ENCODE assay signal across 9 cellular contexts in genomic region chr2:162126145-162126926, GRCh38. TPM values are rescaled to one million over a fixed set of nuclear protein-coding genes. Genes with fewer than 3 reads are reported as not detected.
A peak's percentile ranks its signal among the peaks of the same experiment; 100 is the strongest.
DNase-seq lines count a peak whose midpoint lies in the region; ATAC-seq, FAIRE-seq and TF ChIP-seq lines count a peak whose summit lies in the region.
"Had no signal": no experiment of that assay in that cellular context is flagged by ENCODE, and none has a peak within 500 bp of the region (broad histone marks: within the 10 kb centered on the region; RNA-seq: fewer than 3 reads in every experiment).

No MANE protein-coding gene starts in this region.

- H2BK120ac ChIP-seq in mesendoderm (ENCODE audit: low read depth, low read length): no peak overlapping the region

- H3K27me3 ChIP-seq in endothelial cell of umbilical vein (ENCODE audit: control insufficient read depth in 2 of 2, insufficient read depth in 2 of 2, low read length in 2 of 2) (peaks cover 0 to 9% of the 10 kb centered on the region in 2 experiments), neural progenitor cell (no peaks in the 10 kb centered on the region), mesendoderm (ENCODE audit: insufficient read depth, low read length, poor library complexity) (no peaks in the 10 kb centered on the region)

- CTCF ChIA-PET in endothelial cell of umbilical vein (lab: Charles Lee): interaction anchor here (0.7 to 3.9 kb wide), 15 partner anchors 12 to 540 kb away, joined by 3 to 70 read pairs (median 5); no protein-coding TSS in a partner anchor

- H3K23ac ChIP-seq in mesendoderm (ENCODE audit: low read length): no peak overlapping the region

- H3K4me3 ChIP-seq in endothelial cell of umbilical vein (replicated peaks in 1 of 3; ENCODE audit: insufficient read depth in 1 of 3, low read depth in 1 of 3, low read length in 3 of 3) (no peak overlapping the region), neural progenitor cell (no peak overlapping the region), mesendoderm (ENCODE audit: low read length) (no peak overlapping the region)

- H3K4me2 ChIP-seq in endothelial cell of umbilical vein (ENCODE audit: insufficient read depth, low read length) (no peak overlapping the region), neural progenitor cell (no peak overlapping the region), mesendoderm (ENCODE audit: low read length) (no peak overlapping the region)

- no peak overlapping the region for H2AK5ac ChIP-seq in mesendoderm (ENCODE audit: low read length)

- H3K9me3 ChIP-seq in endothelial cell of umbilical vein (replicated peaks; ENCODE audit: control insufficient read depth, insufficient read depth, low read length) (no peaks in the 10 kb centered on the region), neural progenitor cell (ENCODE audit: low read depth) (no peaks in the 10 kb centered on the region)

- no peak for TF ChIP-seq POLR2A in endothelial cell of umbilical vein (IDR thresholded peaks at IDR 0.05; ENCODE audit: low read depth, low read length)

- in situ Hi-C loops in GM13977 (cut with MboI; ENCODE audit: low pct_unique_long_range_greater_than_20kb, low sequenced_read_pairs, unreplicated experiment): no loop called here
- in situ Hi-C loops in G401 (cut with HindIII; ENCODE audit: low sequenced_read_pairs): no loop called here

- H3K27me3 Mint-ChIP-seq in neural progenitor cell (ENCODE audit: insufficient read depth, low read depth): no peaks in the 10 kb centered on the region

- ATAC-seq in GM21515 (IDR thresholded peaks at IDR 0.05; ENCODE audit: unreplicated experiment) (peak; percentile 92), HG03469 (IDR thresholded peaks at IDR 0.05; ENCODE audit: unreplicated experiment) (peak; percentile 94)
- ATAC-seq: HCT116 had no signal

- H3K18ac ChIP-seq in mesendoderm (ENCODE audit: low read length): no peak overlapping the region

- no CpG with 5 or more reads among the region's 3 CpGs for WGBS in mesendoderm (ENCODE audit: extremely low coverage, insufficient coverage, low lambda C conversion rate)

- H3K9me3 Mint-ChIP-seq in neural progenitor cell: peaks cover 4% of the 10 kb centered on the region

- no peak overlapping the region for H2BK5ac ChIP-seq in mesendoderm (ENCODE audit: low read length)

- no peaks in the 10 kb centered on the region for H3K9me1 ChIP-seq in endothelial cell of umbilical vein (replicated peaks; ENCODE audit: control insufficient read depth, extremely low read depth, insufficient read depth, low read length)

- H3K4ac ChIP-seq in mesendoderm (ENCODE audit: low read depth, low read length): no peak overlapping the region

- no peak overlapping the region for H3K27ac ChIP-seq in endothelial cell of umbilical vein (ENCODE audit: insufficient read depth, low read depth, low read length)
- H3K27ac ChIP-seq in neural progenitor cell: no peak overlapping the region
- no peak overlapping the region for H3K27ac ChIP-seq in mesendoderm (ENCODE audit: low read depth, low read length)

- TF ChIP-seq CTCF in GM13977 (IDR thresholded peaks at IDR 0.05; ENCODE audit: extremely low read depth, insufficient read depth, missing control alignments) (no peak), endothelial cell of umbilical vein (IDR thresholded peaks at IDR 0.05; ENCODE audit: extremely low read depth in 1 of 2, insufficient read depth in 1 of 2, low read depth in 1 of 2, low read length in 2 of 2) (no peak), neural progenitor cell (IDR thresholded peaks at IDR 0.05) (no peak)

- no TSS peak for BruUV-seq in endothelial cell of umbilical vein (replicated peaks; lab: Mats Ljungman, UMichigan)

- H3K36me3 Mint-ChIP-seq in neural progenitor cell: no peaks in the 10 kb centered on the region

- no peaks in the 10 kb centered on the region for H4K20me1 ChIP-seq in endothelial cell of umbilical vein (replicated peaks; ENCODE audit: control insufficient read depth, extremely low read depth, insufficient read depth, low read length)
- H4K20me1 ChIP-seq in neural progenitor cell (ENCODE audit: low read depth): no peaks in the 10 kb centered on the region

- intact Hi-C loops in endothelial cell of umbilical vein (cut with micrococcal nuclease): loop anchor here (5.0 kb wide), 1 partner anchor 699 kb away; no protein-coding TSS in a partner anchor

- no peaks in the 10 kb centered on the region for H3K79me1 ChIP-seq in mesendoderm (ENCODE audit: low read length)

- POLR2A ChIA-PET in endothelial cell of umbilical vein (lab: Charles Lee): no interaction called here

- no peak overlapping the region for H4K5ac ChIP-seq in mesendoderm (ENCODE audit: low read length)

- no peak overlapping the region for H3K4me3 Mint-ChIP-seq in neural progenitor cell

- no peak overlapping the region for H2BK15ac ChIP-seq in mesendoderm (replicated peaks; ENCODE audit: low read depth)

- FAIRE-seq in endothelial cell of umbilical vein (lab: Jason Lieb, UNC): peak; percentile 37

- no peak overlapping the region for H3K56ac ChIP-seq in mesendoderm (ENCODE audit: low read length)

- H3K4me1 ChIP-seq in endothelial cell of umbilical vein (ENCODE audit: control insufficient read depth, extremely low read depth, insufficient read depth, low read length) (peaks cover 13% of the 10 kb centered on the region), neural progenitor cell (no peaks in the 10 kb centered on the region), mesendoderm (ENCODE audit: control insufficient read depth, low read depth, low read length) (no peaks in the 10 kb centered on the region)

- H2AFZ ChIP-seq in endothelial cell of umbilical vein (ENCODE audit: low read depth, low read length) (no peak overlapping the region), neural progenitor cell (replicated peaks) (no peak overlapping the region)

- dilution Hi-C loops in endothelial cell of umbilical vein (cut with MboI; ENCODE audit: extremely low pct_ligation_motif_present, low sequenced_read_pairs): no loop called here

- peak; percentile 31 for DNase-seq in GM13977 (ENCODE audit: low spot score)
- peak; percentile 57 for DNase-seq in endothelial cell of umbilical vein (ENCODE audit: low read depth, low spot score)
- DNase-seq in neural progenitor cell (ENCODE audit: low spot score): no peak
- no peak for DNase-seq in mesendoderm
- DNase-seq in G401 (ENCODE audit: low spot score): no peak
- DNase-seq in hepatic stellate cell (ENCODE audit: low spot score): no peak

- H3K79me2 ChIP-seq in endothelial cell of umbilical vein (ENCODE audit: control insufficient read depth, insufficient read depth, low read length): no peaks in the 10 kb centered on the region
- H3K79me2 ChIP-seq in neural progenitor cell (ENCODE audit: low read depth): no peaks in the 10 kb centered on the region
- H3K79me2 ChIP-seq in mesendoderm (ENCODE audit: control insufficient read depth, insufficient read depth, low read length): no peaks in the 10 kb centered on the region

- H3K36me3 ChIP-seq in endothelial cell of umbilical vein (ENCODE audit: control insufficient read depth in 2 of 2, extremely low read depth in 1 of 2, insufficient read depth in 2 of 2, low read length in 2 of 2) (no peaks in the 10 kb centered on the region), neural progenitor cell (no peaks in the 10 kb centered on the region), mesendoderm (ENCODE audit: control insufficient read depth, insufficient read depth, low read length) (no peaks in the 10 kb centered on the region)

- H3K9ac ChIP-seq in endothelial cell of umbilical vein (replicated peaks; ENCODE audit: extremely low read depth, insufficient read depth, low read length) (no peak overlapping the region), neural progenitor cell (no peak overlapping the region), mesendoderm (ENCODE audit: low read length) (no peak overlapping the region)

- no peaks in the 10 kb centered on the region for H3F3A ChIP-seq in neural progenitor cell (ENCODE audit: low read depth)

- no peaks in the 10 kb centered on the region for H3K4me1 Mint-ChIP-seq in neural progenitor cell

- H4K8ac ChIP-seq in mesendoderm (ENCODE audit: low read depth, low read length): no peak overlapping the region

- H3K27ac Mint-ChIP-seq in neural progenitor cell: no peak overlapping the region

TF ChIP-seq in endothelial cell of umbilical vein, 7 proteins besides CTCF, POLR2A, EP300 and RAD21 (continues in another document):
- TF ChIP-seq JUN (IDR thresholded peaks at IDR 0.05; ENCODE audit: borderline replicate concordance, insufficient read depth, insufficient read length, low read depth) (no peak), MYC (IDR thresholded peaks at IDR 0.05; ENCODE audit: low read depth, low read length) (no peak), GATA2 (IDR thresholded peaks at IDR 0.05; ENCODE audit: insufficient read depth, insufficient read length, low read depth, low read length) (no peak), MAX (IDR thresholded peaks at IDR 0.05; ENCODE audit: insufficient read depth, insufficient read length) (no peak)

RNA-seq across cellular contexts. Expression of gene GCG, which starts 25.7 kb away (rescaled TPM):
- total RNA-seq in endothelial cell of umbilical vein (not detected in 2 replicates), neural progenitor cell (ENCODE audit: low replicate concordance) (not detected in 2 replicates)
- polyA plus RNA-seq in endothelial cell of umbilical vein: not detected in 2 replicates
- not detected in 2 replicates for polyA plus RNA-seq in endothelial cell of umbilical vein (2011; cell fraction: cytosol; rRNA removed)
- not detected in 2 replicates for polyA plus RNA-seq in endothelial cell of umbilical vein (2011; cell fraction: nucleus; rRNA removed)
- polyA plus RNA-seq in endothelial cell of umbilical vein (2012): not detected in 2 replicates
- not detected in 2 replicates for polyA minus RNA-seq in endothelial cell of umbilical vein
- polyA minus RNA-seq in endothelial cell of umbilical vein (2011; cell fraction: cytosol; rRNA and poly(A)+ RNA removed): not detected
- polyA minus RNA-seq in endothelial cell of umbilical vein (2011; cell fraction: nucleus; rRNA and poly(A)+ RNA removed): not detected in 2 replicates
- not detected for polyA plus RNA-seq in mesendoderm (2013, experiment 1 of 2)
- polyA plus RNA-seq in mesendoderm (2013, experiment 2 of 2): not detected
- not detected in 2 replicates for total RNA-seq in G401 (2014; rRNA removed; shearing (Covaris generic))

RNA-seq across cellular contexts. Expression of gene DPP4, which starts 52.3 kb away (rescaled TPM):
- total RNA-seq in endothelial cell of umbilical vein (3.0 and 6.2 TPM in 2 replicates), neural progenitor cell (ENCODE audit: low replicate concordance) (0.12 and 0.49 TPM in 2 replicates)
- 0.53 and 0.84 TPM in 2 replicates for polyA plus RNA-seq in endothelial cell of umbilical vein
- 1.1 and 1.4 TPM in 2 replicates for polyA plus RNA-seq in endothelial cell of umbilical vein (2011; cell fraction: cytosol; rRNA removed)
- 1.9 and 2.4 TPM in 2 replicates for polyA plus RNA-seq in endothelial cell of umbilical vein (2011; cell fraction: nucleus; rRNA removed)
- 1.5 and 4.4 TPM in 2 replicates for polyA plus RNA-seq in endothelial cell of umbilical vein (2012)
- 1.5 and 1.8 TPM in 2 replicates for polyA minus RNA-seq in endothelial cell of umbilical vein
- polyA minus RNA-seq in endothelial cell of umbilical vein (2011; cell fraction: cytosol; rRNA and poly(A)+ RNA removed): not detected
- 1.0 and 1.9 TPM in 2 replicates for polyA minus RNA-seq in endothelial cell of umbilical vein (2011; cell fraction: nucleus; rRNA and poly(A)+ RNA removed)
- 0.49 TPM for polyA plus RNA-seq in mesendoderm (2013, experiment 1 of 2)
- 0.57 TPM for polyA plus RNA-seq in mesendoderm (2013, experiment 2 of 2)
- not detected in 2 replicates for total RNA-seq in G401 (2014; rRNA removed; shearing (Covaris generic))

Comparison
In these comparisons a context has a peak if more than half of its experiments do, and no peak if none do; other contexts are left out.
1. DNase-seq: peak in GM13977 (single experiment) and endothelial cell of umbilical vein (single experiment); none in neural progenitor cell (single experiment), mesendoderm (single experiment), G401 (single experiment) and hepatic stellate cell (single experiment).